1 cellular context compared by ENCODE assay signal in the genomic region with DNA sequence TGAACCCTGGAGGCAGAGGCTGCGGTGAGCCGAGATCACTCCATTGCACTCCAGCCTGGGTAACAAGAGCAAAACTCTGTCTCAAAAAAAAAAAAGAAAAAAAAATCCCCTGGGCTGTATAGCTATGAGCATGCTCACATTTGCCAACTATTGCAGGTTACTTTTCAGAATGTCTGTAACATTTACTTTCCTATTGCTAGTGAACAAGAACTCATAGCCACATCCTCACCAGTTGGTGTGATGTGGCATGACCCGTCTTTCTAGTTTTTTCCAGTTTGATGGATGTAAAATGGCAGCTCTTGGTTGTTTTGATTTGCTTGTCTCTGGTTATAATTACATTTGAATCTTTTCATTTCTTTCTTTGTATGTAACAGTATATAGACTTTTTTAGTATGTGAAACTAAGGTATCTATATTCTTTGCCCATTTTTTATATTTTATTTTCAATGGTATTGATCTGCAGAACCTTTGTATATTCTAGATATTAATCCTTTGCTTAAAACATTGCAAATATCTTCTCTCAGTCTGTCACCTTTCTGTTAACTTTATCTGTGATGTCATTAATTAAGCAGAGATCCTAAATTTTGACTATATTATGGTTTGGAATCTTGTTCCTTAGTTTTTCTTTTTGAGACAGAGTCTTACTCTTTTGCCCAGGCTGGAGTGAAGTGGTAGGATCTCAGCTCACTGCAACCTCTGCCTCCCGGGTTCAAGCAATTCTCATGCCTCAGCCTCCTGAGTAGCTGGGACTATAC.
A peak's percentile ranks its signal among the peaks of the same experiment; 100 is the strongest.
TF ChIP-seq lines count a peak whose summit lies in the region.

No MANE protein-coding gene starts in this region.

TF ChIP-seq in HEK293, 187 proteins besides CTCF, POLR2A, EP300 and RAD21 (continued from another document):
- TF ChIP-seq, protein P1, sequence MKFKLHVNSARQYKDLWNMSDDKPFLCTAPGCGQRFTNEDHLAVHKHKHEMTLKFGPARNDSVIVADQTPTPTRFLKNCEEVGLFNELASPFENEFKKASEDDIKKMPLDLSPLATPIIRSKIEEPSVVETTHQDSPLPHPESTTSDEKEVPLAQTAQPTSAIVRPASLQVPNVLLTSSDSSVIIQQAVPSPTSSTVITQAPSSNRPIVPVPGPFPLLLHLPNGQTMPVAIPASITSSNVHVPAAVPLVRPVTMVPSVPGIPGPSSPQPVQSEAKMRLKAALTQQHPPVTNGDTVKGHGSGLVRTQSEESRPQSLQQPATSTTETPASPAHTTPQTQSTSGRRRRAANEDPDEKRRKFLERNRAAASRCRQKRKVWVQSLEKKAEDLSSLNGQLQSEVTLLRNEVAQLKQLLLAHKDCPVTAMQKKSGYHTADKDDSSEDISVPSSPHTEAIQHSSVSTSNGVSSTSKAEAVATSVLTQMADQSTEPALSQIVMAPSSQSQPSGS (tag by site-specific recombination; IDR thresholded peaks at IDR 0.05; ENCODE audit: low read depth) = peak; percentile 81
- TF ChIP-seq ZNF747 (tag by site-specific recombination; IDR thresholded peaks at IDR 0.05) = no peak
- no peak for TF ChIP-seq ZNF133 (tag by site-specific recombination; IDR thresholded peaks at IDR 0.05)
- no peak for TF ChIP-seq ZNF335 (tag by site-specific recombination; conservative IDR thresholded peaks at IDR 0.05)
- no peak for TF ChIP-seq ZNF830 (tag by site-specific recombination; IDR thresholded peaks at IDR 0.05; ENCODE audit: low read depth)
TF ChIP-seq in HEK293: peak in this region for 2.
